Comparison of ENCODE assay signal across 1 cellular context in the genomic region with DNA sequence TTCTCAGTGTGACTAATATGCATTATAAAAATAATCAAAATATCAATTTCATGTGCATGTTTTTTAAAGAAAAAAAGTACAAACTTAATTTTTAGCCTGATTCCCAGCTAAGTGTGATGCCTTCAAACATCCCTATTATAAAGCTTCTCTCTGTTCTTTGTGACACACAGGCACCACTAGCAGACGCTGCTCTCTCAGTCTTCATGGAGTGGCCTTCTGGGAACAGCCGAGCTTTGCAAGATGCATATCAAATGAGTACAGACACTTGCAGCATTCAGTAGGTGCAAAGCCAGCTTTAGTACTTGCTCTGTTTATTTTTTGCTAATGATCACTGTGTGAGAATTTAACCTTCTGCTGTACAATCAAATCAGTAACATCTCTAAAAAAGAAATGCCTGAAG.
TF ChIP-seq lines count a peak whose summit lies in the region.

No MANE protein-coding gene starts in this region.

TF ChIP-seq in SK-N-SH treated with all-trans-retinoic acid at 6 μM for 48 hours, 23 proteins besides CTCF, POLR2A, EP300 and RAD21 (continued from another document):
- no peak for TF ChIP-seq OSR1 (CRISPR knock-in tag; IDR thresholded peaks at IDR 0.05)
- TF ChIP-seq PPARA (CRISPR knock-in tag; IDR thresholded peaks at IDR 0.05; ENCODE audit: borderline replicate concordance) = no peak
- TF ChIP-seq ZNF70 (CRISPR knock-in tag; IDR thresholded peaks at IDR 0.05) = no peak
- no peak for TF ChIP-seq ZFP30 (CRISPR knock-in tag; IDR thresholded peaks at IDR 0.05)
- no peak for TF ChIP-seq CREB5 (CRISPR knock-in tag; IDR thresholded peaks at IDR 0.05; ENCODE audit: low read depth)
- TF ChIP-seq, protein P1, sequence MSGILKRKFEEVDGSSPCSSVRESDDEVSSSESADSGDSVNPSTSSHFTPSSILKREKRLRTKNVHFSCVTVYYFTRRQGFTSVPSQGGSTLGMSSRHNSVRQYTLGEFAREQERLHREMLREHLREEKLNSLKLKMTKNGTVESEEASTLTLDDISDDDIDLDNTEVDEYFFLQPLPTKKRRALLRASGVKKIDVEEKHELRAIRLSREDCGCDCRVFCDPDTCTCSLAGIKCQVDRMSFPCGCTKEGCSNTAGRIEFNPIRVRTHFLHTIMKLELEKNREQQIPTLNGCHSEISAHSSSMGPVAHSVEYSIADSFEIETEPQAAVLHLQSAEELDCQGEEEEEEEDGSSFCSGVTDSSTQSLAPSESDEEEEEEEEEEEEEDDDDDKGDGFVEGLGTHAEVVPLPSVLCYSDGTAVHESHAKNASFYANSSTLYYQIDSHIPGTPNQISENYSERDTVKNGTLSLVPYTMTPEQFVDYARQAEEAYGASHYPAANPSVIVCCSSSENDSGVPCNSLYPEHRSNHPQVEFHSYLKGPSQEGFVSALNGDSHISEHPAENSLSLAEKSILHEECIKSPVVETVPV (CRISPR knock-in tag; IDR thresholded peaks at IDR 0.05) = no peak
- no peak for TF ChIP-seq ARNTL (CRISPR knock-in tag; IDR thresholded peaks at IDR 0.05; ENCODE audit: borderline replicate concordance, low read depth)
- TF ChIP-seq RARB (CRISPR knock-in tag; IDR thresholded peaks at IDR 0.05) = no peak
- no peak for TF ChIP-seq ISL1 (CRISPR knock-in tag; IDR thresholded peaks at IDR 0.05)
- no peak for TF ChIP-seq ZNF8 (CRISPR knock-in tag; IDR thresholded peaks at IDR 0.05)
- TF ChIP-seq ZFP3 (CRISPR knock-in tag; IDR thresholded peaks at IDR 0.05) = no peak
- no peak for TF ChIP-seq SNAI2 (CRISPR knock-in tag; IDR thresholded peaks at IDR 0.05)
- TF ChIP-seq ESRRG (CRISPR knock-in tag; IDR thresholded peaks at IDR 0.05) = no peak
TF ChIP-seq in SK-N-SH treated with all-trans-retinoic acid at 6 μM for 48 hours: peak in this region for 0.
